Comparison of ENCODE assay signal across 8 cellular contexts in genomic region chr19:46840157-46840942, GRCh38. TPM values are rescaled to one million over a fixed set of nuclear protein-coding genes. Genes with fewer than 3 reads are reported as not detected.
DNase-seq lines count a peak whose midpoint lies in the region; ATAC-seq, FAIRE-seq and TF ChIP-seq lines count a peak whose summit lies in the region.

No MANE protein-coding gene starts in this region.

- TF ChIP-seq EP300 in H1 (IDR thresholded peaks at IDR 0.05; ENCODE audit: borderline replicate concordance in 1 of 2, low read depth in 2 of 2, low read length in 2 of 2): no peak

- H4K91ac ChIP-seq in H1 (replicated peaks; ENCODE audit: insufficient read length, low read length): no peak overlapping the region

- H3K4me2 ChIP-seq in H1 (ENCODE audit: insufficient read depth in 1 of 2, low read depth in 2 of 2, low read length in 2 of 2): no peak overlapping the region

- H3K23me2 ChIP-seq in H1 (ENCODE audit: low read depth, low read length): no peaks in the 10 kb centered on the region

- no peak overlapping the region for H3K4me3 ChIP-seq in A673 (ENCODE audit: low read depth, low read length, poor library complexity, severe bottlenecking)
- no peak overlapping the region for H3K4me3 ChIP-seq in H1 (ENCODE audit: extremely low read depth in 1 of 4, insufficient read depth in 2 of 4, low read depth in 3 of 4, low read length in 4 of 4)
- no peak overlapping the region for H3K4me3 ChIP-seq in mucosa of descending colon
- no peak overlapping the region for H3K4me3 ChIP-seq in thyroid gland (replicated peaks in 1 of 3)

- FAIRE-seq in H1 (lab: Jason Lieb, UNC): peak; percentile 19

- peak; percentile 88 to 90 for TF ChIP-seq RAD21 in H1 (IDR thresholded peaks at IDR 0.05 in 1 of 2, conservative IDR thresholded peaks at IDR 0.05 in 1 of 2; ENCODE audit: low read depth in 2 of 2, low read length in 2 of 2)

- TF ChIP-seq CTCF in A673 (conservative IDR thresholded peaks at IDR 0.05; ENCODE audit: low read depth, low read length) (peak; percentile 90), GM13977 (IDR thresholded peaks at IDR 0.05; ENCODE audit: extremely low read depth, insufficient read depth, missing control alignments) (peak; percentile 82), H1 (IDR thresholded peaks at IDR 0.05; ENCODE audit: control extremely low read depth in 1 of 3, insufficient read depth in 1 of 3, low read depth in 1 of 3, low read length in 3 of 3) (peak; percentile 78 to 93 (median 85)), mucosa of descending colon (IDR thresholded peaks at IDR 0.05) (peak; percentile 69), thyroid gland (IDR thresholded peaks at IDR 0.05) (peak; percentile 30 to 84 (median 79))

- TF ChIP-seq POLR2A in H1 (IDR thresholded peaks at IDR 0.05; ENCODE audit: control extremely low read depth in 1 of 2, low read depth in 2 of 2, low read length in 2 of 2) (no peak), thyroid gland (IDR thresholded peaks at IDR 0.05) (no peak)

- ATAC-seq in mucosa of descending colon (peak; percentile 78), HG02938 (IDR thresholded peaks at IDR 0.05; ENCODE audit: unreplicated experiment) (no peak)

- no peak overlapping the region for H3K27ac ChIP-seq in A673 (ENCODE audit: low read depth, low read length, poor library complexity, severe bottlenecking)
- H3K27ac ChIP-seq in H1 (ENCODE audit: low read depth, low read length): 0 out of 2 replicates have a peak overlapping the region, but pooled peaks have one; percentile 44
- H3K27ac ChIP-seq in thyroid gland: no peak overlapping the region

- H3K56ac ChIP-seq in H1 (replicated peaks; ENCODE audit: insufficient read length, low read depth, low read length): no peak overlapping the region

- 0 out of 2 replicates have a peak, but pooled peaks cover 4% of the 10 kb centered on the region for H3K79me1 ChIP-seq in H1 (ENCODE audit: low read depth, low read length)

- H3K4ac ChIP-seq in H1 (replicated peaks; ENCODE audit: insufficient read length, low read depth, low read length): no peak overlapping the region

- H3K9me3 ChIP-seq in A673 (ENCODE audit: low read depth, low read length, poor library complexity, severe bottlenecking) (no peaks in the 10 kb centered on the region), H1 (ENCODE audit: insufficient read depth in 2 of 2, low read depth in 1 of 2, low read length in 1 of 2) (no peaks in the 10 kb centered on the region), mucosa of descending colon (no peaks in the 10 kb centered on the region), thyroid gland (no peaks in the 10 kb centered on the region)

- H3K9ac ChIP-seq in H1 (replicated peaks in 1 of 4; ENCODE audit: extremely low read depth in 1 of 4, low read depth in 3 of 4, low read length in 3 of 4): no peak overlapping the region

- H3K23ac ChIP-seq in H1 (ENCODE audit: insufficient read length): no peak overlapping the region

- no TSS peak for BruUV-seq in A673 (replicated peaks; lab: Mats Ljungman, UMichigan)

- no peak overlapping the region for H2BK120ac ChIP-seq in H1 (replicated peaks; ENCODE audit: low read depth, low read length)

- no peaks in the 10 kb centered on the region for H3K79me2 ChIP-seq in H1 (ENCODE audit: control insufficient read depth in 1 of 2, insufficient read depth in 2 of 2, low read length in 2 of 2)

- in situ Hi-C loops in GM13977 (cut with MboI; ENCODE audit: low pct_unique_long_range_greater_than_20kb, low sequenced_read_pairs, unreplicated experiment): loop anchor here (5.0 kb wide), 1 partner anchor 78 kb away; no protein-coding TSS in a partner anchor

- intact Hi-C loops in A673 (cut with micrococcal nuclease; ENCODE audit: unreplicated experiment): loop anchor here (2.0 kb wide), 1 partner anchor 84 kb away; no protein-coding TSS in a partner anchor
- intact Hi-C loops in mucosa of descending colon (cut with DNase I, micrococcal nuclease): loop anchor here in 1 of 2 donors (2.0 kb wide), 1 partner anchor 84 kb away; no protein-coding TSS in a partner anchor
- intact Hi-C loops in thyroid gland (cut with DNase I): loop anchor here (2.0 kb wide), 1 partner anchor 84 kb away; no protein-coding TSS in a partner anchor

- H2AFZ ChIP-seq in H1 (ENCODE audit: low read length): no peak overlapping the region

- H3K36me3 ChIP-seq in A673 (ENCODE audit: insufficient read depth, low read length, poor library complexity, severe bottlenecking) (peaks cover 40% of the 10 kb centered on the region), H1 (ENCODE audit: control insufficient read depth in 2 of 4, insufficient read depth in 4 of 4, low read length in 3 of 4) (peaks cover 7 to 28% (median 15%) of the 10 kb centered on the region in 4 experiments), mucosa of descending colon (ENCODE audit: low read depth) (no peaks in the 10 kb centered on the region), thyroid gland (peaks cover 23 to 25% of the 10 kb centered on the region in 2 donors)

- CTCF ChIA-PET in A673 (lab: Charles Lee) (interaction anchor here (0.6 to 1.6 kb wide), 14 partner anchors 11 to 515 kb away, joined by 3 to 14 read pairs (median 5); partner anchors contain the start of genes AP2S1 and SLC1A5), H1 (lab: Charles Lee; ENCODE audit: partially characterized antibody) (interaction anchor here (0.6 to 3.3 kb wide), 45 partner anchors 10 to 676 kb away, joined by 3 to 44 read pairs (median 4); partner anchors contain the start of gene SLC1A5)

- H3K4me1 ChIP-seq in A673 (ENCODE audit: insufficient read depth, low read length, poor library complexity, severe bottlenecking) (no peaks in the 10 kb centered on the region), H1 (replicated peaks in 1 of 4; ENCODE audit: control insufficient read depth in 3 of 4, insufficient read depth in 4 of 4, low read length in 3 of 4) (no peaks in the 10 kb centered on the region), mucosa of descending colon (ENCODE audit: low read depth) (peaks cover 13% of the 10 kb centered on the region), thyroid gland (peaks cover 5 to 6% of the 10 kb centered on the region in 2 donors)

- no peak overlapping the region for H2AK5ac ChIP-seq in H1 (ENCODE audit: low read depth, low read length)

- H4K8ac ChIP-seq in H1 (ENCODE audit: extremely low read depth, insufficient read depth, low read length): peak overlapping the region; percentile 22

- H4K20me1 ChIP-seq in H1 (replicated peaks in 1 of 2; ENCODE audit: control insufficient read depth in 1 of 2, insufficient read depth in 2 of 2, low read length in 2 of 2): peaks cover 0 to 7% of the 10 kb centered on the region in 2 experiments

- no peak overlapping the region for H3K18ac ChIP-seq in H1 (ENCODE audit: extremely low read depth, low read length)

- H3K27me3 ChIP-seq in A673 (replicated peaks; ENCODE audit: insufficient read depth, low read depth, low read length, poor library complexity): no peaks in the 10 kb centered on the region
- H3K27me3 ChIP-seq in H1 (replicated peaks in 1 of 4; ENCODE audit: control insufficient read depth in 3 of 4, extremely low read depth in 1 of 4, insufficient read depth in 3 of 4, low read length in 3 of 4): no peaks in the 10 kb centered on the region
- H3K27me3 ChIP-seq in thyroid gland: no peaks in the 10 kb centered on the region

- no peak overlapping the region for H3K14ac ChIP-seq in H1 (ENCODE audit: insufficient read length)

- no peak overlapping the region for H2BK15ac ChIP-seq in H1 (ENCODE audit: low read length)

- no peak overlapping the region for H2BK20ac ChIP-seq in H1 (ENCODE audit: low read length)

- H4K5ac ChIP-seq in H1 (ENCODE audit: insufficient read length, low read depth, low read length): no peak overlapping the region

- H2BK12ac ChIP-seq in H1 (ENCODE audit: low read depth, low read length): no peak overlapping the region

- 56% methylated on average over 19 of the region's 19 CpGs; no CpG with 5 or more reads in 1 of the 2 experiments for WGBS in H1 (ENCODE audit: extremely low coverage in 1 of 2, insufficient coverage in 1 of 2, insufficient read length in 1 of 2, insufficient replicate concordance in 2 of 2, low coverage in 1 of 2, low lambda C conversion rate in 2 of 2, missing lambda C conversion rate in 1 of 2), 2 experiments
- WGBS in thyroid gland, 2 donors: 30 to 38% methylated on average over 19 of the region's 19 CpGs

- DNase-seq in A673 (ENCODE audit: low spot score) (peak; percentile 81), GM13977 (ENCODE audit: low spot score) (peak; percentile 78), NCI-H345 treated with DMSO at 0.1 percent for 48 hours (lab: John Stamatoyannopoulos, UW; ENCODE audit: unreplicated experiment) (peak; percentile 20), H1 (ENCODE audit: low read depth in 1 of 2, low spot score in 2 of 2) (peak in 1 of 2 experiments; percentile 60), mucosa of descending colon (peak in 2 of 3 donors; percentile 55 to 66), thyroid gland (peak; percentile 47 to 52)
- peak; percentile 59 for DNase-seq in activated CD4-positive, alpha-beta T cell treated with anti-CD3 and anti-CD28 coated beads for 48 hours

- POLR2A ChIA-PET in A673 (lab: Charles Lee; ENCODE audit: low non-redundant PET) (interaction anchor here (0.6 kb wide), 1 partner anchor 190 kb away, joined by 12 read pairs; no protein-coding TSS in a partner anchor), H1 (lab: Charles Lee; ENCODE audit: partially characterized antibody) (interaction anchor here (0.6 to 5.0 kb wide), 13 partner anchors 10 to 90 kb away, joined by 3 to 67 read pairs (median 4); partner anchors contain the start of genes AP2S1 and SLC1A5)

- H2BK5ac ChIP-seq in H1 (ENCODE audit: low read depth, low read length): no peak overlapping the region

RNA-seq across cellular contexts. Expression of gene AP2S1, which starts 10.3 kb away (rescaled TPM):
- 226 and 241 TPM in 2 replicates for total RNA-seq in A673 (2021)
- 195 and 205 TPM in 2 replicates for total RNA-seq in H1 (2021; fragmentation: NEBNext Ultra II Directional; extraction: Animal tissue kit (Norgen Biotek cat#: 25700))
- 211 and 314 TPM in 2 replicates for polyA plus RNA-seq in H1 (2011; rRNA removed)
- polyA plus RNA-seq in H1 (2011; cell fraction: cytosol; rRNA removed): 183 TPM
- polyA plus RNA-seq in H1 (2011; cell fraction: nucleus; rRNA removed): 172 TPM
- 204 to 246 TPM (median 221 TPM) in 4 replicates for polyA plus RNA-seq in H1 (2012, experiment 1 of 2)
- polyA plus RNA-seq in H1 (2012, experiment 2 of 2): 496 TPM
- 196 TPM for polyA plus RNA-seq in H1 (2013, experiment 1 of 2)
- 195 TPM for polyA plus RNA-seq in H1 (2013, experiment 2 of 2)
- 50.4 and 60.7 TPM in 2 replicates for polyA minus RNA-seq in H1 (2011; rRNA and poly(A)+ RNA removed)
- 76.3 TPM for polyA minus RNA-seq in H1 (2011; cell fraction: cytosol; rRNA and poly(A)+ RNA removed)
- polyA minus RNA-seq in H1 (2011; cell fraction: nucleus; rRNA and poly(A)+ RNA removed): 54.4 TPM
- total RNA-seq in mucosa of descending colon: 100 to 1,000 TPM in 2 of 3 donors, 10 to 100 TPM in 1; 90.8 to 141 (median 107) TPM
- 10 to 100 TPM; 29.8 to 98.4 (median 64.1) TPM for total RNA-seq in thyroid gland

RNA-seq across cellular contexts. Expression of gene ARHGAP35, which starts 20.4 kb away (rescaled TPM):
- total RNA-seq in A673 (2021) (76.5 and 76.7 TPM in 2 replicates), mucosa of descending colon (10 to 100 TPM; 56.5 to 85.3 (median 82.7) TPM), thyroid gland (10 to 100 TPM; 51.2 to 82.9 (median 67.0) TPM)
- total RNA-seq in H1 (2021; fragmentation: NEBNext Ultra II Directional; extraction: Animal tissue kit (Norgen Biotek cat#: 25700)): 62.2 and 64.5 TPM in 2 replicates
- 29.7 and 32.0 TPM in 2 replicates for polyA plus RNA-seq in H1 (2011; rRNA removed)
- polyA plus RNA-seq in H1 (2011; cell fraction: cytosol; rRNA removed): 20.2 TPM
- 32.5 TPM for polyA plus RNA-seq in H1 (2011; cell fraction: nucleus; rRNA removed)
- polyA plus RNA-seq in H1 (2012, experiment 1 of 2): 30.6 to 36.0 TPM (median 33.4 TPM) in 4 replicates
- 4.1 TPM for polyA plus RNA-seq in H1 (2012, experiment 2 of 2)
- polyA plus RNA-seq in H1 (2013, experiment 1 of 2): 33.6 TPM
- polyA plus RNA-seq in H1 (2013, experiment 2 of 2): 30.9 TPM
- 60.3 and 66.3 TPM in 2 replicates for polyA minus RNA-seq in H1 (2011; rRNA and poly(A)+ RNA removed)
- 34.9 TPM for polyA minus RNA-seq in H1 (2011; cell fraction: cytosol; rRNA and poly(A)+ RNA removed)
- 78.8 TPM for polyA minus RNA-seq in H1 (2011; cell fraction: nucleus; rRNA and poly(A)+ RNA removed)

RNA-seq across cellular contexts. Expression of gene SLC1A5, which starts 52.0 kb away (rescaled TPM):
- total RNA-seq in A673 (2021): 283 and 295 TPM in 2 replicates
- 290 and 291 TPM in 2 replicates for total RNA-seq in H1 (2021; fragmentation: NEBNext Ultra II Directional; extraction: Animal tissue kit (Norgen Biotek cat#: 25700))
- polyA plus RNA-seq in H1 (2011; rRNA removed): 351 and 475 TPM in 2 replicates
- polyA plus RNA-seq in H1 (2011; cell fraction: cytosol; rRNA removed): 305 TPM
- polyA plus RNA-seq in H1 (2011; cell fraction: nucleus; rRNA removed): 293 TPM
- 192 to 294 TPM (median 290 TPM) in 4 replicates for polyA plus RNA-seq in H1 (2012, experiment 1 of 2)
- polyA plus RNA-seq in H1 (2012, experiment 2 of 2): 364 TPM
- polyA plus RNA-seq in H1 (2013, experiment 1 of 2): 328 TPM
- polyA plus RNA-seq in H1 (2013, experiment 2 of 2): 322 TPM
- 271 and 323 TPM in 2 replicates for polyA minus RNA-seq in H1 (2011; rRNA and poly(A)+ RNA removed)
- 153 TPM for polyA minus RNA-seq in H1 (2011; cell fraction: cytosol; rRNA and poly(A)+ RNA removed)
- 89.0 TPM for polyA minus RNA-seq in H1 (2011; cell fraction: nucleus; rRNA and poly(A)+ RNA removed)
- 100 to 1,000 TPM in 1 of 3 donors, 10 to 100 TPM in 2; 54.7 to 101 (median 89.2) TPM for total RNA-seq in mucosa of descending colon
- 10 to 100 TPM in 3 of 4 donors, 1 to 10 TPM in 1; 9.3 to 18.5 (median 11.8) TPM for total RNA-seq in thyroid gland
